Comparison of ENCODE assay signal across 8 cellular contexts in the genomic region with DNA sequence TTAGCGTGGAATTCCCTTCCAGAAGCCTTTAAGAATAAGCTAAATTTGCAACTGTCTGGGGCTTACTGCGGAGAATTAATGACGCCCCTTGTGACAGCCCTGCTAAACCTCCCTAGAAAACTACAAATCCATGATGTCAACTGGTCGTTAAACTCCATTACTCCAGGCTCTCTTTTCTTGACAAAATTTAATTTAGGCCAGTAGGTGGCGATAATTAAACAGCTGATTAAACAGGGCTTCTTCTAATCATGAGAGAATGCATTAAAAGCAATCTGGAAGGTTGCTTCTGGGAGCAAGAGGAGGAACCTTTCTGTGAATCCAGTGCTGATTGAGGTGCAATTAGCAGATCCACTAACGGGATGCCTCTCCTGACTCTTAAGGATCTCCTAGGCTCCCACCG. TPM values are rescaled to one million over a fixed set of nuclear protein-coding genes. Genes with fewer than 3 reads are reported as not detected.
A peak's percentile ranks its signal among the peaks of the same experiment; 100 is the strongest.
DNase-seq lines count a peak whose midpoint lies in the region; ATAC-seq and TF ChIP-seq lines count a peak whose summit lies in the region.

No MANE protein-coding gene starts in this region.

- no peak overlapping the region for H3K27ac Mint-ChIP-seq in activated T-helper 1 cell treated with anti-CD3 and anti-CD28 coated beads, Interleukin-12 subunit alpha, Interleukin-12 subunit beta, Interleukin-2, Interleukin-4 antibody, amounts not matched to agents 30 ng/mL and 10 ng/mL and 1 ng/mL, durations not matched to agents 14 hours and 24 hours and 36 hours

- WGBS in SK-N-SH (ENCODE audit: low lambda C conversion rate), result 1% methylated on average over 7 of the region's 7 CpGs

- peaks cover 2% of the 10 kb centered on the region for H3K4me1 Mint-ChIP-seq in activated T-helper 1 cell treated with anti-CD3 and anti-CD28 coated beads, Interleukin-12 subunit alpha, Interleukin-12 subunit beta, Interleukin-2, Interleukin-4 antibody, amounts not matched to agents 30 ng/mL and 10 ng/mL and 1 ng/mL, durations not matched to agents 14 hours and 24 hours and 36 hours (ENCODE audit: low read depth)

- TF ChIP-seq RAD21 in SK-N-SH (IDR thresholded peaks at IDR 0.05; ENCODE audit: low read length), result peak; percentile 58

- H3K9ac ChIP-seq in Loucy (ENCODE audit: low read depth, low read length, poor library complexity, severe bottlenecking) (no peak overlapping the region), SK-N-SH (no peak overlapping the region)

- peaks cover 6% of the 10 kb centered on the region; the same call in 1 of the 2 replicates for H3K27me3 ChIP-seq in DOHH2 (ENCODE audit: control insufficient read depth, low read length)
- no peaks in the 10 kb centered on the region for H3K27me3 ChIP-seq in Loucy (ENCODE audit: insufficient read depth, low read length, poor library complexity, severe bottlenecking)
- H3K27me3 ChIP-seq in SK-N-SH (ENCODE audit: insufficient read depth), result no peaks in the 10 kb centered on the region; the same call in 1 of the 2 replicates

- POLR2A ChIA-PET in SK-N-SH (lab: Yijun Ruan, JAX), result no interaction called here

- no peaks in the 10 kb centered on the region for H3F3A ChIP-seq in DOHH2 (ENCODE audit: control insufficient read depth, insufficient read depth)
- H3F3A ChIP-seq in Loucy (ENCODE audit: low read depth), result no peaks in the 10 kb centered on the region
- H3F3A ChIP-seq in SK-N-SH (replicated peaks; ENCODE audit: insufficient read depth), result no peaks in the 10 kb centered on the region

- peak; percentile 24 for DNase-seq in SK-N-SH
- DNase-seq in fibroblast of pulmonary artery (ENCODE audit: low read depth), result peak; percentile 63
- DNase-seq in pons (ENCODE audit: low spot score), result peak; percentile 87
- DNase-seq in activated T-helper 1 cell treated with anti-CD3 and anti-CD28 coated beads, Interleukin-12 subunit alpha, Interleukin-12 subunit beta, Interleukin-2, Interleukin-4 antibody, amounts not matched to agents 30 ng/mL and 10 ng/mL and 1 ng/mL, durations not matched to agents 14 hours and 24 hours and 36 hours (ENCODE audit: low spot score), result no peak

- H3K27ac ChIP-seq in DOHH2 (ENCODE audit: low read depth, low read length) (no peak overlapping the region), SK-N-SH (ENCODE audit: low read depth in 2 of 2, low read length in 1 of 2) (no peak overlapping the region)

- H3K36me3 ChIP-seq in DOHH2 (ENCODE audit: control insufficient read depth, low read length), result no peaks in the 10 kb centered on the region
- no peaks in the 10 kb centered on the region for H3K36me3 ChIP-seq in Loucy (ENCODE audit: insufficient read depth, low read length)
- no peaks in the 10 kb centered on the region for H3K36me3 ChIP-seq in SK-N-SH (replicated peaks in 1 of 2; ENCODE audit: control insufficient read depth in 1 of 2, insufficient read depth in 2 of 2, low read length in 1 of 2)

- H3K4me2 ChIP-seq in DOHH2 (ENCODE audit: low read length) (no peak overlapping the region), Loucy (ENCODE audit: low read depth, low read length, poor library complexity, severe bottlenecking) (no peak overlapping the region), SK-N-SH (no peak overlapping the region)

- H4K20me1 ChIP-seq in DOHH2 (ENCODE audit: control insufficient read depth, insufficient read depth, low read depth, low read length), result no peaks in the 10 kb centered on the region
- H4K20me1 ChIP-seq in Loucy (ENCODE audit: insufficient read depth, low read length, poor library complexity, severe bottlenecking), result no peaks in the 10 kb centered on the region
- no peaks in the 10 kb centered on the region for H4K20me1 ChIP-seq in SK-N-SH (ENCODE audit: insufficient read depth)

- H3K36me3 Mint-ChIP-seq in activated T-helper 1 cell treated with anti-CD3 and anti-CD28 coated beads, Interleukin-12 subunit alpha, Interleukin-12 subunit beta, Interleukin-2, Interleukin-4 antibody, amounts not matched to agents 30 ng/mL and 10 ng/mL and 1 ng/mL, durations not matched to agents 14 hours and 24 hours and 36 hours (ENCODE audit: low read depth), result no peaks in the 10 kb centered on the region

- intact Hi-C loops in activated T-helper 1 cell treated with anti-CD3 and anti-CD28 coated beads, Interleukin-12 subunit alpha, Interleukin-12 subunit beta, Interleukin-2, Interleukin-4 antibody, amounts not matched to agents 30 ng/mL and 10 ng/mL and 1 ng/mL, durations not matched to agents 14 hours and 24 hours and 36 hours (cut with micrococcal nuclease), result loop anchor here (1.0 kb wide), 2 partner anchors 830 to 844 kb away; no protein-coding TSS in a partner anchor

- H3K9me3 ChIP-seq in DOHH2 (ENCODE audit: control insufficient read depth, insufficient read depth, low read length), result no peaks in the 10 kb centered on the region
- H3K9me3 ChIP-seq in Loucy (ENCODE audit: insufficient read depth, low read depth, low read length), result no peaks in the 10 kb centered on the region
- H3K9me3 ChIP-seq in SK-N-SH, result no peaks in the 10 kb centered on the region

- no peak for TF ChIP-seq EP300 in SK-N-SH (IDR thresholded peaks at IDR 0.05; ENCODE audit: borderline replicate concordance in 1 of 2, low read depth in 1 of 2, low read length in 1 of 2)

- H3K79me2 ChIP-seq in DOHH2 (ENCODE audit: control insufficient read depth, low read length) (no peaks in the 10 kb centered on the region), Loucy (ENCODE audit: insufficient read depth, low read length) (no peaks in the 10 kb centered on the region), SK-N-SH (ENCODE audit: insufficient read depth) (no peaks in the 10 kb centered on the region)

- H3K9me2 ChIP-seq in DOHH2 (replicated peaks; ENCODE audit: control insufficient read depth, low read length) (no peaks in the 10 kb centered on the region), Loucy (replicated peaks; ENCODE audit: low read depth, low read length) (no peaks in the 10 kb centered on the region), SK-N-SH (no peaks in the 10 kb centered on the region)

- no peak for ATAC-seq in HG02678 (IDR thresholded peaks at IDR 0.05; ENCODE audit: unreplicated experiment)
- no peak for ATAC-seq in GM18907 (IDR thresholded peaks at IDR 0.05; ENCODE audit: unreplicated experiment)

- no peaks in the 10 kb centered on the region for H3K4me1 ChIP-seq in DOHH2 (ENCODE audit: control insufficient read depth, low read length)
- H3K4me1 ChIP-seq in Loucy (ENCODE audit: insufficient read depth, low read length, poor library complexity, severe bottlenecking), result no peaks in the 10 kb centered on the region
- no peaks in the 10 kb centered on the region for H3K4me1 ChIP-seq in SK-N-SH (ENCODE audit: control insufficient read depth in 1 of 2, insufficient read depth in 2 of 2, low read depth in 1 of 2, low read length in 1 of 2)

- H3K4me3 ChIP-seq in DOHH2 (ENCODE audit: low read length), result no peak overlapping the region
- no peak overlapping the region for H3K4me3 ChIP-seq in Loucy (ENCODE audit: low read length, poor library complexity, severe bottlenecking)
- H3K4me3 ChIP-seq in SK-N-SH (ENCODE audit: low read depth in 2 of 2, low read length in 1 of 2), result peak overlapping the region in 1 of 2 experiments; percentile 14; a peak in 1 of 4 replicates
- no peak overlapping the region for H3K4me3 ChIP-seq in fibroblast of pulmonary artery (replicated peaks; ENCODE audit: low read depth, low read length)

- H3K4me3 Mint-ChIP-seq in activated T-helper 1 cell treated with anti-CD3 and anti-CD28 coated beads, Interleukin-12 subunit alpha, Interleukin-12 subunit beta, Interleukin-2, Interleukin-4 antibody, amounts not matched to agents 30 ng/mL and 10 ng/mL and 1 ng/mL, durations not matched to agents 14 hours and 24 hours and 36 hours, result no peak overlapping the region

- TF ChIP-seq CTCF in DOHH2 (IDR thresholded peaks at IDR 0.05; ENCODE audit: low read depth, low read length, poor library complexity, severe bottlenecking) (peak; percentile 63), Loucy (conservative IDR thresholded peaks at IDR 0.05; ENCODE audit: low read length) (peak; percentile 72), SK-N-SH (IDR thresholded peaks at IDR 0.05) (peak; percentile 70), fibroblast of pulmonary artery (IDR thresholded peaks at IDR 0.05; ENCODE audit: low read length, missing control alignments) (peak; percentile 46)

- H2AFZ ChIP-seq in Loucy (ENCODE audit: low read length) (no peak overlapping the region), SK-N-SH (ENCODE audit: low read depth) (no peak overlapping the region)

- H3K9me3 Mint-ChIP-seq in activated T-helper 1 cell treated with anti-CD3 and anti-CD28 coated beads, Interleukin-12 subunit alpha, Interleukin-12 subunit beta, Interleukin-2, Interleukin-4 antibody, amounts not matched to agents 30 ng/mL and 10 ng/mL and 1 ng/mL, durations not matched to agents 14 hours and 24 hours and 36 hours, result no peaks in the 10 kb centered on the region

- peaks cover 19% of the 10 kb centered on the region for H3K27me3 Mint-ChIP-seq in activated T-helper 1 cell treated with anti-CD3 and anti-CD28 coated beads, Interleukin-12 subunit alpha, Interleukin-12 subunit beta, Interleukin-2, Interleukin-4 antibody, amounts not matched to agents 30 ng/mL and 10 ng/mL and 1 ng/mL, durations not matched to agents 14 hours and 24 hours and 36 hours (ENCODE audit: insufficient read depth)

- CTCF ChIA-PET in SK-N-SH (lab: Yijun Ruan, JAX), result interaction anchor here (0.6 to 3.6 kb wide), 14 partner anchors 10 to 1597 kb away, joined by 3 to 20 read pairs (median 4); partner anchors contain the start of gene AIPL1

TF ChIP-seq in SK-N-SH, 30 proteins besides CTCF, POLR2A, EP300 and RAD21 (continues in another document):
- TF ChIP-seq YY1 (IDR thresholded peaks at IDR 0.05; ENCODE audit: low read depth) (no peak), SMC3 (IDR thresholded peaks at IDR 0.05; ENCODE audit: low read depth, low read length) (peak; percentile 43)

RNA-seq across cellular contexts. Expression of gene NLRP1, which starts 8.1 kb away (rescaled TPM):
- 51.4 and 53.0 TPM in 2 replicates for polyA plus RNA-seq in SK-N-SH (2012; rRNA removed)
- polyA plus RNA-seq in SK-N-SH (2012; cell fraction: cytosol; rRNA removed), result 32.5 and 42.2 TPM in 2 replicates
- polyA plus RNA-seq in SK-N-SH (2012; cell fraction: nucleus; rRNA removed), result 87.5 and 109 TPM in 2 replicates
- 26.0 and 29.6 TPM in 2 replicates for total RNA-seq in activated T-helper 1 cell treated with anti-CD3 and anti-CD28 coated beads, Interleukin-12 subunit alpha, Interleukin-12 subunit beta, Interleukin-2, Interleukin-4 antibody, amounts not matched to agents 30 ng/mL and 10 ng/mL and 1 ng/mL, durations not matched to agents 14 hours and 24 hours and 36 hours
